In the genomic region with DNA sequence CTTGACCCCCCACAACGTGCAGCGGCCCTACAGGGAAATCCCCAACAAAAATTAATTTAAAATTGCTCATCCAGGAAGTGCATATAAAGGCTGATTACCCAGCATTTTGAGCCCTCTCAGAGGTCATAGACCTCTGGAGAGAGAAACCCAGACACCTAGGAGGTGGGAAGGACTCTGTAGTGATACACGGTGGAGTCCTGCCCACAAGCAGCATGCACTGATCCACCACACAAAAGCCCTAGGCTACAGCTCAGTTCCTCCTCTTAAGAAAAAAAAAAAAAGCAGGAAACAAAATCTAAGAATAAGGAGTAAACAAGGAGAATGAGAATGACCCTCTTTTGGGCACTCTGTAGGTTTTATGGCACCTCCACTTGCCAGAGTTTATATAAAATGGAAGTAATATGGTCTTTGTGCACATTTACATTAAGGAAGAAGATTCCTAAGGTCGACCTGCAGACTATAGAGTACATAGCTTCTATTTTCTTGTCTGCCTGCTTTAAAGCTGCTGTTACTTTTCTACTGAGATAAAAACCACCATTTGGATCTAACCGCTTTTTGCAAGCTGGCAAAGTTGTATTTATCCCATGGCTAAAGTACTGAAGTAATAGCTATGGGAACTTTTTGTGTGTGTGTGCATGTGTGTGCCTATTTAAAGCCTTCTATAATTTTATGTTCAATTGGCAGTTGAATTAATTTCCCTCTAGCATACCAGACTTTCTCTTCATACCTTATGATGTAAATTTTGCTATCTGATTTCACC, we compare ENCODE assay signal across 31 cellular contexts. TPM values are rescaled to one million over a fixed set of nuclear protein-coding genes. Genes with fewer than 3 reads are reported as not detected.
"Had no signal": no experiment of that assay in that cellular context is flagged by ENCODE, and none has a peak within 500 bp of the region (broad histone marks: within the 10 kb centered on the region; RNA-seq: fewer than 3 reads in every experiment).

No MANE protein-coding gene starts in this region.

- H3K4me3 ChIP-seq: SK-N-MC had no signal

- H3K4me3 Mint-ChIP-seq: activated CD4-positive, alpha-beta memory T cell treated with anti-CD3 and anti-CD28 coated beads, Interleukin-2, amount 10 ng/mL, durations not matched to agents 7 days and 5 days; activated CD4-positive, alpha-beta T cell treated with anti-CD3 and anti-CD28 coated beads for 36 hours; activated naive CD4-positive, alpha-beta T cell treated with anti-CD3 and anti-CD28 coated beads for 36 hours; activated naive CD8-positive, alpha-beta T cell; activated T-helper 17 cell treated with anti-CD3 and anti-CD28 coated beads, Interleukin-2, amount 50 U/mL, for 72 hours; brain; central memory CD8-positive, alpha-beta T cell; T-cell had no signal

- H3K4me1 Mint-ChIP-seq: activated CD4-positive, alpha-beta memory T cell treated with anti-CD3 and anti-CD28 coated beads, Interleukin-2, amount 10 ng/mL, durations not matched to agents 7 days and 5 days; activated CD4-positive, alpha-beta T cell treated with anti-CD3 and anti-CD28 coated beads for 36 hours; activated T-helper 17 cell treated with anti-CD3 and anti-CD28 coated beads, Interleukin-2, amount 50 U/mL, for 72 hours; brain; central memory CD8-positive, alpha-beta T cell; T-cell had no signal

- DNase-seq: activated CD4-positive, alpha-beta memory T cell treated with anti-CD3 and anti-CD28 coated beads, Interleukin-2, amount 10 ng/mL, durations not matched to agents 7 days and 5 days; activated CD4-positive, alpha-beta T cell treated with anti-CD3 and anti-CD28 coated beads for 36 hours; activated CD4-positive, alpha-beta T cell treated with anti-CD3 and anti-CD28 coated beads, Interleukin-2, amount 50 U/mL, for 1 hour; activated CD4-positive, CD25-positive, alpha-beta regulatory T cell; activated gamma-delta T cell; activated naive CD4-positive, alpha-beta T cell treated with anti-CD3 and anti-CD28 coated beads for 36 hours; activated T-cell treated with anti-CD3 and anti-CD28 coated beads for 4 hours; activated T-cell treated with anti-CD3 and anti-CD28 coated beads, Interleukin-2, amount 50 U/mL, for 48 hours; amygdala; Kasumi-1; NCI-H1105 treated with DMSO at 0.1 percent for 48 hours; NCI-H146; NCI-H187 treated with DMSO at 0.1 percent for 48 hours; NCI-H2171; NCI-H2227 treated with DMSO at 0.1 percent for 48 hours; NCI-H446 treated with DMSO at 0.1 percent for 48 hours; NCI-H524 treated with DMSO at 0.1 percent for 48 hours; NCI-H82; OCI-M1; RPMI8226; T-cell; T-helper 2 cell; T1000 had no signal

- H3K27ac ChIP-seq: SK-N-MC had no signal

- H3K27ac Mint-ChIP-seq: activated CD4-positive, alpha-beta memory T cell treated with anti-CD3 and anti-CD28 coated beads, Interleukin-2, amount 10 ng/mL, durations not matched to agents 7 days and 5 days; activated CD4-positive, alpha-beta T cell treated with anti-CD3 and anti-CD28 coated beads for 36 hours; activated naive CD4-positive, alpha-beta T cell treated with anti-CD3 and anti-CD28 coated beads for 36 hours; activated naive CD8-positive, alpha-beta T cell; activated T-helper 17 cell treated with anti-CD3 and anti-CD28 coated beads, Interleukin-2, amount 50 U/mL, for 72 hours; brain; T-cell had no signal

- H3K36me3 Mint-ChIP-seq: activated naive CD8-positive, alpha-beta T cell; brain; T-cell had no signal

- H3K27me3 Mint-ChIP-seq: activated CD4-positive, alpha-beta memory T cell treated with anti-CD3 and anti-CD28 coated beads, Interleukin-2, amount 10 ng/mL, durations not matched to agents 7 days and 5 days; activated T-helper 17 cell treated with anti-CD3 and anti-CD28 coated beads, Interleukin-2, amount 50 U/mL, for 72 hours; brain had no signal

- H3K9me3 Mint-ChIP-seq: activated CD4-positive, alpha-beta memory T cell treated with anti-CD3 and anti-CD28 coated beads, Interleukin-2, amount 10 ng/mL, durations not matched to agents 7 days and 5 days; activated naive CD4-positive, alpha-beta T cell treated with anti-CD3 and anti-CD28 coated beads for 36 hours; activated T-helper 17 cell treated with anti-CD3 and anti-CD28 coated beads, Interleukin-2, amount 50 U/mL, for 72 hours; brain; central memory CD8-positive, alpha-beta T cell; T-cell had no signal

- ATAC-seq: activated CD4-positive, alpha-beta T cell treated with anti-CD3 and anti-CD28 coated beads for 36 hours; activated T-helper 17 cell treated with anti-CD3 and anti-CD28 coated beads, Interleukin-2, amount 50 U/mL, for 72 hours; Panc1; Right ventricle myocardium inferior; T-cell had no signal

RNA-seq across cellular contexts. Expression of a gene that starts 46.9 kb away (rescaled TPM):
- total RNA-seq: activated CD4-positive, alpha-beta memory T cell treated with anti-CD3 and anti-CD28 coated beads, Interleukin-2, amount 10 ng/mL, durations not matched to agents 7 days and 5 days; activated CD4-positive, alpha-beta T cell treated with anti-CD3 and anti-CD28 coated beads for 36 hours; activated CD8-positive, alpha-beta memory T cell treated with anti-CD3 and anti-CD28 coated beads for 36 hours; activated naive CD4-positive, alpha-beta T cell treated with anti-CD3 and anti-CD28 coated beads for 36 hours had no signal
